Comparison of ENCODE assay signal across 17 cellular contexts in the genomic region with DNA sequence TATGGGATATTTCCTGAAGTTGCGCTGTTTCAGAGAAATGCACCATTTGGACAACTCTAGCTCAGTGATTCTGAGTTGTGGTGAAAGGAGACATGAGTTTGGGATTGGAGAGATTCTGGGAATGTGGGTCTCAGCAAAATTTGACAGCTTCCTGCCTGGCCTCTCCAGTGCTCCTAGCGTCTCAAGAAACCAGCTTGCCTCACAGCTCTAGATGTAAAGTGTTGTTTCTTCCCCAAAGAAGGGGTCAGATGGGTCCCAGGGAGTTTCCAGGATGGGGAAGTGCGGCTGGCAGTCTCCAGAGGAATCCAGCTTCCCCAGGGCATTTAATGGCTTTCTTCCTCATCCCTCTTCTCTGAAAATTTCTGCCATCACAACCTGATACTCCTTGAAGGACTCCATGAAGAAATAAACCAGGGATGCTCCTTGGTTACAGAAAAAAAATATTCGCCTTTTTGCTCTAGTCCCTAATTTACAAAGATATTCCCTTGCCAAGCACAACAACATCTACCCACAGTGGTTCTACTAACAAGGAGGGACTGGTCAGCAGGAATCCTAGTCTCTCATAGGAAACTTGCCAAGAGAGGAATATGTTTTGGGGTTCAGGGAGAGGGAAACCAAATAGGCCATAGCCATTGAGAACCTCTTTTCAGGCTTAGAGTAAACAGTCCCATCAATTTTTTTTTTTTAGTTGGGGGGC.
A peak's percentile ranks its signal among the peaks of the same experiment; 100 is the strongest.
DNase-seq lines count a peak whose midpoint lies in the region; ATAC-seq, FAIRE-seq and TF ChIP-seq lines count a peak whose summit lies in the region.
"Had no signal": no experiment of that assay in that cellular context is flagged by ENCODE, and none has a peak within 500 bp of the region (broad histone marks: within the 10 kb centered on the region; RNA-seq: fewer than 3 reads in every experiment).

No MANE protein-coding gene starts in this region.

- no peak overlapping the region for H3K4me3 Mint-ChIP-seq in GM23338
- no peak overlapping the region for H3K4me3 Mint-ChIP-seq in glutamatergic neuron (ENCODE audit: unreplicated experiment)
- no peak overlapping the region for H3K4me3 Mint-ChIP-seq in neural progenitor cell
- H3K4me3 Mint-ChIP-seq: CD14-positive monocyte had no signal

- no peak for TF ChIP-seq CTCF in AG10803 (conservative IDR thresholded peaks at IDR 0.05; ENCODE audit: low read length)
- TF ChIP-seq CTCF in GM23338 (conservative IDR thresholded peaks at IDR 0.05; ENCODE audit: low read depth in 2 of 2) = no peak
- TF ChIP-seq CTCF in glutamatergic neuron (IDR thresholded peaks at IDR 0.05; ENCODE audit: partially characterized antibody, unreplicated experiment) = no peak
- TF ChIP-seq CTCF in osteoblast (IDR thresholded peaks at IDR 0.05; ENCODE audit: extremely low read depth, low read depth, low read length) = no peak
- TF ChIP-seq CTCF in pancreas (IDR thresholded peaks at IDR 0.05) = no peak
- no peak for TF ChIP-seq CTCF in neural progenitor cell (IDR thresholded peaks at IDR 0.05)

- H2AFZ ChIP-seq in GM23338 (peak overlapping the region; percentile 66; the same call in 1 of the 2 replicates), osteoblast (ENCODE audit: low read length) (peak overlapping the region; percentile 18), neural progenitor cell (replicated peaks) (no peak overlapping the region)

- DNase-seq in AG10803 (ENCODE audit: low read depth) = peak; percentile 42
- no peak for DNase-seq in GM23338 (ENCODE audit: low spot score)
- no peak for DNase-seq in glutamatergic neuron
- DNase-seq in osteoblast (ENCODE audit: insufficient read length, low spot score, missing footprints) = peak; percentile 62
- DNase-seq in NCI-H2171 treated with DMSO at 0.1 percent for 48 hours (lab: John Stamatoyannopoulos, UW) = no peak
- DNase-seq in pancreas = no peak
- DNase-seq in neural progenitor cell (ENCODE audit: low spot score) = no peak
- DNase-seq: DMS79 treated with DMSO at 0.1 percent for 48 hours, NCI-H1105 treated with DMSO at 0.1 percent for 48 hours, NCI-H1694, NCI-H2081 treated with DMSO at 0.1 percent for 48 hours, Peyer's patch had no signal

- H3K27me3 Mint-ChIP-seq in GM23338 (ENCODE audit: insufficient read depth, low read depth, poor library complexity) (peaks cover under 1% of the 10 kb centered on the region), glutamatergic neuron (ENCODE audit: unreplicated experiment) (peaks cover 9% of the 10 kb centered on the region), neural progenitor cell (ENCODE audit: insufficient read depth, low read depth) (peaks cover 2% of the 10 kb centered on the region)

- intact Hi-C loops in pancreas (cut with DNase I) = no loop called here

- H3F3A ChIP-seq in GM23338 (replicated peaks; ENCODE audit: low read depth) = no peaks in the 10 kb centered on the region
- peaks cover 16% of the 10 kb centered on the region for H3F3A ChIP-seq in neural progenitor cell (ENCODE audit: low read depth)

- H3K27ac Mint-ChIP-seq in GM23338 (no peak overlapping the region), glutamatergic neuron (ENCODE audit: unreplicated experiment) (peak overlapping the region; percentile 33), neural progenitor cell (no peak overlapping the region)

- ATAC-seq in GM23338 (no peak), pancreas (no peak), GM19397 (IDR thresholded peaks at IDR 0.05; ENCODE audit: unreplicated experiment) (no peak)

- H3K9me3 Mint-ChIP-seq in GM23338 = no peaks in the 10 kb centered on the region
- peaks cover 14% of the 10 kb centered on the region for H3K9me3 Mint-ChIP-seq in glutamatergic neuron (ENCODE audit: unreplicated experiment)
- no peaks in the 10 kb centered on the region for H3K9me3 Mint-ChIP-seq in neural progenitor cell

- H3K4me2 ChIP-seq in GM23338 (no peak overlapping the region), osteoblast (ENCODE audit: insufficient read depth, low read length) (peak overlapping the region; percentile 29), neural progenitor cell (no peak overlapping the region)

- H4K20me1 ChIP-seq in GM23338 (replicated peaks; ENCODE audit: insufficient read depth) (0 out of 2 replicates have a peak, but pooled peaks cover 3% of the 10 kb centered on the region), osteoblast (ENCODE audit: insufficient read depth, low read length) (no peaks in the 10 kb centered on the region), neural progenitor cell (ENCODE audit: low read depth) (no peaks in the 10 kb centered on the region)

- H3K4me1 ChIP-seq in GM23338 (ENCODE audit: insufficient read depth) (peaks cover 9% of the 10 kb centered on the region), osteoblast (ENCODE audit: insufficient read depth, low read length) (peaks cover 30% of the 10 kb centered on the region), pancreas (peaks cover 10 to 29% (median 23%) of the 10 kb centered on the region in 3 donors), neural progenitor cell (peaks cover 38% of the 10 kb centered on the region)
- H3K4me1 ChIP-seq: HAP-1, Peyer's patch had no signal

- 86 to 88% methylated on average over 4 of the region's 4 CpGs for WGBS in pancreas, 2 donors

- H3K4me1 Mint-ChIP-seq in GM23338 (peaks cover 13% of the 10 kb centered on the region), glutamatergic neuron (ENCODE audit: low read depth, unreplicated experiment) (peaks cover 35% of the 10 kb centered on the region), neural progenitor cell (peaks cover 71% of the 10 kb centered on the region)
- H3K4me1 Mint-ChIP-seq: CD14-positive monocyte had no signal

- H3K9ac ChIP-seq in neural progenitor cell = no peak overlapping the region

- H3K36me3 ChIP-seq in GM23338 (ENCODE audit: insufficient read depth) (no peaks in the 10 kb centered on the region), osteoblast (ENCODE audit: insufficient read depth, low read length) (no peaks in the 10 kb centered on the region), pancreas (no peaks in the 10 kb centered on the region), neural progenitor cell (no peaks in the 10 kb centered on the region)
- H3K36me3 ChIP-seq: HAP-1, Peyer's patch had no signal

- no peaks in the 10 kb centered on the region for H3K9me2 ChIP-seq in GM23338 (ENCODE audit: insufficient read depth)

- H3K27ac ChIP-seq in GM23338 (ENCODE audit: low read depth) = no peak overlapping the region
- H3K27ac ChIP-seq in osteoblast (ENCODE audit: low read depth, low read length) = no peak overlapping the region
- H3K27ac ChIP-seq in pancreas = no peak overlapping the region
- no peak overlapping the region for H3K27ac ChIP-seq in neural progenitor cell
- H3K27ac ChIP-seq: Peyer's patch, SK-N-MC had no signal

- H3K27me3 ChIP-seq in GM23338 (ENCODE audit: insufficient read depth) (no peaks in the 10 kb centered on the region), osteoblast (ENCODE audit: insufficient read depth, low read length) (no peaks in the 10 kb centered on the region), pancreas (no peaks in the 10 kb centered on the region), neural progenitor cell (no peaks in the 10 kb centered on the region)
- H3K27me3 ChIP-seq: Peyer's patch had no signal

- H3K36me3 Mint-ChIP-seq in GM23338 (ENCODE audit: low read depth) (no peaks in the 10 kb centered on the region), glutamatergic neuron (ENCODE audit: unreplicated experiment) (no peaks in the 10 kb centered on the region), neural progenitor cell (no peaks in the 10 kb centered on the region)
- H3K36me3 Mint-ChIP-seq: CD14-positive monocyte had no signal

- no peak overlapping the region for H3K4me3 ChIP-seq in AG10803 (ENCODE audit: low read length)
- H3K4me3 ChIP-seq in GM23338 = no peak overlapping the region
- no peak overlapping the region for H3K4me3 ChIP-seq in osteoblast (ENCODE audit: insufficient read depth, low read length)
- no peak overlapping the region for H3K4me3 ChIP-seq in pancreas
- H3K4me3 ChIP-seq in neural progenitor cell = no peak overlapping the region
- H3K4me3 ChIP-seq: HAP-1, Peyer's patch, SK-N-MC had no signal

- H3K9me3 ChIP-seq in osteoblast (ENCODE audit: low read depth, low read length) = no peaks in the 10 kb centered on the region
- H3K9me3 ChIP-seq in pancreas = no peaks in the 10 kb centered on the region
- no peaks in the 10 kb centered on the region for H3K9me3 ChIP-seq in neural progenitor cell (ENCODE audit: low read depth)
- H3K9me3 ChIP-seq: HAP-1, Peyer's patch had no signal

- H3K79me2 ChIP-seq in GM23338 (replicated peaks; ENCODE audit: insufficient read depth) = no peaks in the 10 kb centered on the region
- H3K79me2 ChIP-seq in osteoblast (ENCODE audit: insufficient read depth, low read length) = no peaks in the 10 kb centered on the region
- no peaks in the 10 kb centered on the region for H3K79me2 ChIP-seq in neural progenitor cell (ENCODE audit: low read depth)

- no peak for FAIRE-seq in pancreas (lab: Jason Lieb, UNC)
- FAIRE-seq: A204.1 had no signal

TF ChIP-seq in GM23338, 12 proteins besides CTCF, POLR2A, EP300 and RAD21 (continues in another document):
- TF ChIP-seq STAT1 (IDR thresholded peaks at IDR 0.05; ENCODE audit: unreplicated experiment) (no peak), CREB1 (CRISPR knock-in tag; IDR thresholded peaks at IDR 0.05; ENCODE audit: low read depth) (no peak), EZH2 (IDR thresholded peaks at IDR 0.05; ENCODE audit: low read depth, unreplicated experiment) (no peak), ZNF331 (CRISPR knock-in tag; IDR thresholded peaks at IDR 0.05; ENCODE audit: low read depth) (no peak), NANOG (IDR thresholded peaks at IDR 0.05; ENCODE audit: borderline replicate concordance) (no peak), ZNF114 (CRISPR knock-in tag; IDR thresholded peaks at IDR 0.05) (no peak), JUNB (IDR thresholded peaks at IDR 0.05; ENCODE audit: unreplicated experiment) (no peak)

Comparison
In these comparisons a context has a peak if more than half of its experiments do, and no peak if none do; other contexts are left out.
1. DNase-seq: peak in AG10803 (single experiment) and osteoblast (single experiment); none in GM23338 (single experiment), glutamatergic neuron (single experiment), NCI-H2171 treated with DMSO at 0.1 percent for 48 hours (single experiment), pancreas (0 of 6) and neural progenitor cell (single experiment).